Comparison of ENCODE assay signal across 10 cellular contexts in genomic region chrX:123835661-123836371, GRCh38. TPM values are rescaled to one million over a fixed set of nuclear protein-coding genes. Genes with fewer than 3 reads are reported as not detected.
DNase-seq lines count a peak whose midpoint lies in the region; TF ChIP-seq lines count a peak whose summit lies in the region.
"Had no signal": no experiment of that assay in that cellular context is flagged by ENCODE, and none has a peak within 500 bp of the region (broad histone marks: within the 10 kb centered on the region; RNA-seq: fewer than 3 reads in every experiment).

No MANE protein-coding gene starts in this region.

- no peak overlapping the region for H3K27ac ChIP-seq in dorsolateral prefrontal cortex

- no peaks in the 10 kb centered on the region for H3K9me3 Mint-ChIP-seq in activated T-helper 1 cell treated with anti-CD3 and anti-CD28 coated beads, Interleukin-12 subunit alpha, Interleukin-12 subunit beta, Interleukin-2, Interleukin-4 antibody, amounts not matched to agents 30 ng/mL and 10 ng/mL and 1 ng/mL, durations not matched to agents 14 hours and 24 hours and 36 hours
- H3K9me3 Mint-ChIP-seq: IgD-negative memory B cell had no signal

- TF ChIP-seq CTCF in NB4 (IDR thresholded peaks at IDR 0.05; ENCODE audit: low read depth, low read length) (no peak), cardiac fibroblast (IDR thresholded peaks at IDR 0.05; ENCODE audit: low read depth, low read length) (no peak), dorsolateral prefrontal cortex (IDR thresholded peaks at IDR 0.05 in 54 of 56, conservative IDR thresholded peaks at IDR 0.05 in 2 of 56; ENCODE audit: low read depth in 1 of 56, partially characterized antibody in 56 of 56) (no peak)

- intact Hi-C loops in dorsolateral prefrontal cortex (cut with DNase I) = loop anchor here in 1 of 2 donors (10.0 kb wide), 1 partner anchor 129 kb away; the partner anchor contains the start of gene STAG2
- intact Hi-C loops in activated T-helper 1 cell treated with anti-CD3 and anti-CD28 coated beads, Interleukin-12 subunit alpha, Interleukin-12 subunit beta, Interleukin-2, Interleukin-4 antibody, amounts not matched to agents 30 ng/mL and 10 ng/mL and 1 ng/mL, durations not matched to agents 14 hours and 24 hours and 36 hours (cut with micrococcal nuclease) = loop anchor here (1.0 to 10.0 kb wide), 2 partner anchors 23 to 379 kb away; no protein-coding TSS in a partner anchor

- H3K27ac Mint-ChIP-seq in activated T-helper 1 cell treated with anti-CD3 and anti-CD28 coated beads, Interleukin-12 subunit alpha, Interleukin-12 subunit beta, Interleukin-2, Interleukin-4 antibody, amounts not matched to agents 30 ng/mL and 10 ng/mL and 1 ng/mL, durations not matched to agents 14 hours and 24 hours and 36 hours = no peak overlapping the region
- H3K27ac Mint-ChIP-seq: B cell had no signal

- H3K36me3 Mint-ChIP-seq in activated T-helper 1 cell treated with anti-CD3 and anti-CD28 coated beads, Interleukin-12 subunit alpha, Interleukin-12 subunit beta, Interleukin-2, Interleukin-4 antibody, amounts not matched to agents 30 ng/mL and 10 ng/mL and 1 ng/mL, durations not matched to agents 14 hours and 24 hours and 36 hours (ENCODE audit: low read depth) = no peaks in the 10 kb centered on the region

- TF ChIP-seq POLR2A in NB4 (IDR thresholded peaks at IDR 0.05; ENCODE audit: extremely low read depth, insufficient read length) = no peak

- no peaks in the 10 kb centered on the region for H3K27me3 Mint-ChIP-seq in activated T-helper 1 cell treated with anti-CD3 and anti-CD28 coated beads, Interleukin-12 subunit alpha, Interleukin-12 subunit beta, Interleukin-2, Interleukin-4 antibody, amounts not matched to agents 30 ng/mL and 10 ng/mL and 1 ng/mL, durations not matched to agents 14 hours and 24 hours and 36 hours (ENCODE audit: insufficient read depth)
- H3K27me3 Mint-ChIP-seq: B cell, IgD-negative memory B cell had no signal

- H3K27me3 ChIP-seq in dorsolateral prefrontal cortex = peaks cover 0 to 29% (median 6%) of the 10 kb centered on the region in 45 donors

- peak; percentile 38 to 43 for DNase-seq in activated CD4-positive, alpha-beta T cell treated with anti-CD3 and anti-CD28 coated beads, Interleukin-2, amount 50 U/mL, for 48 hours
- DNase-seq in activated CD4-positive, alpha-beta T cell treated with anti-CD3 and anti-CD28 coated beads for 1 hour = no peak
- DNase-seq in NB4 (ENCODE audit: low read depth) (peak; percentile 46), cardiac fibroblast (ENCODE audit: low read depth in 2 of 2) (peak; percentile 48 to 73), iPS-NIHi11 (ENCODE audit: low spot score) (no peak), dorsolateral prefrontal cortex (no peak)
- peak; percentile 32 to 40 for DNase-seq in stimulated activated CD4-positive, alpha-beta T cell treated with anti-CD3 and anti-CD28 coated beads, Interleukin-2, amount 100 ng/mL, for 24 hours
- DNase-seq in activated T-helper 1 cell treated with anti-CD3 and anti-CD28 coated beads, Interleukin-12 subunit alpha, Interleukin-12 subunit beta, Interleukin-2, Interleukin-4 antibody, amounts not matched to agents 30 ng/mL and 10 ng/mL and 1 ng/mL, durations not matched to agents 14 hours and 24 hours and 36 hours (ENCODE audit: low spot score) = no peak

- no peaks in the 10 kb centered on the region for H3K4me1 Mint-ChIP-seq in activated T-helper 1 cell treated with anti-CD3 and anti-CD28 coated beads, Interleukin-12 subunit alpha, Interleukin-12 subunit beta, Interleukin-2, Interleukin-4 antibody, amounts not matched to agents 30 ng/mL and 10 ng/mL and 1 ng/mL, durations not matched to agents 14 hours and 24 hours and 36 hours (ENCODE audit: low read depth)

- H3K4me3 Mint-ChIP-seq in activated T-helper 1 cell treated with anti-CD3 and anti-CD28 coated beads, Interleukin-12 subunit alpha, Interleukin-12 subunit beta, Interleukin-2, Interleukin-4 antibody, amounts not matched to agents 30 ng/mL and 10 ng/mL and 1 ng/mL, durations not matched to agents 14 hours and 24 hours and 36 hours = no peak overlapping the region
- H3K4me3 Mint-ChIP-seq: B cell, IgD-negative memory B cell had no signal

- H3K4me3 ChIP-seq in NB4 (ENCODE audit: low read depth, low read length) (no peak overlapping the region), cardiac fibroblast (replicated peaks in 1 of 2; ENCODE audit: low read depth in 2 of 2, low read length in 2 of 2) (no peak overlapping the region), dorsolateral prefrontal cortex (no peak overlapping the region)

RNA-seq across cellular contexts. Expression of gene XIAP, which starts 24.0 kb away (rescaled TPM):
- total RNA-seq in dorsolateral prefrontal cortex = 10 to 100 TPM; 35.8 to 82.2 (median 55.8) TPM
- 35.0 and 39.1 TPM in 2 replicates for total RNA-seq in activated T-helper 1 cell treated with anti-CD3 and anti-CD28 coated beads, Interleukin-12 subunit alpha, Interleukin-12 subunit beta, Interleukin-2, Interleukin-4 antibody, amounts not matched to agents 30 ng/mL and 10 ng/mL and 1 ng/mL, durations not matched to agents 14 hours and 24 hours and 36 hours

Comparison
In these comparisons a context has a peak if more than half of its experiments do, and no peak if none do; other contexts are left out.
1. DNase-seq: peak in activated CD4-positive, alpha-beta T cell treated with anti-CD3 and anti-CD28 coated beads, Interleukin-2, amount 50 U/mL, for 48 hours (2 of 2), NB4 (single experiment), cardiac fibroblast (2 of 2) and stimulated activated CD4-positive, alpha-beta T cell treated with anti-CD3 and anti-CD28 coated beads, Interleukin-2, amount 100 ng/mL, for 24 hours (2 of 2); none in activated CD4-positive, alpha-beta T cell treated with anti-CD3 and anti-CD28 coated beads for 1 hour (single experiment), iPS-NIHi11 (single experiment), dorsolateral prefrontal cortex (0 of 10) and activated T-helper 1 cell treated with anti-CD3 and anti-CD28 coated beads, Interleukin-12 subunit alpha, Interleukin-12 subunit beta, Interleukin-2, Interleukin-4 antibody, amounts not matched to agents 30 ng/mL and 10 ng/mL and 1 ng/mL, durations not matched to agents 14 hours and 24 hours and 36 hours (single experiment).